Comparison of ENCODE assay signal across 19 cellular contexts in genomic region chr13:110262082-110262436, GRCh38. TPM values are rescaled to one million over a fixed set of nuclear protein-coding genes. Genes with fewer than 3 reads are reported as not detected.
A peak's percentile ranks its signal among the peaks of the same experiment; 100 is the strongest.
DNase-seq lines count a peak whose midpoint lies in the region; ATAC-seq, FAIRE-seq and TF ChIP-seq lines count a peak whose summit lies in the region.
"Had no signal": no experiment of that assay in that cellular context is flagged by ENCODE, and none has a peak within 500 bp of the region (broad histone marks: within the 10 kb centered on the region; RNA-seq: fewer than 3 reads in every experiment).

No MANE protein-coding gene starts in this region.

- H3K4me3 ChIP-seq in Peyer's patch, result no peak overlapping the region
- H3K4me3 ChIP-seq in endothelial cell of umbilical vein (replicated peaks in 1 of 3; ENCODE audit: insufficient read depth in 1 of 3, low read depth in 1 of 3, low read length in 3 of 3), result no peak overlapping the region
- H3K4me3 ChIP-seq in thoracic aorta, result peak overlapping the region; percentile 22
- H3K4me3 ChIP-seq: body of pancreas, MG63, mucosa of descending colon, ovary had no signal

- peak overlapping the region; percentile 76 for H3K4me2 ChIP-seq in endothelial cell of umbilical vein (ENCODE audit: insufficient read depth, low read length)

- H3K9me3 ChIP-seq in Peyer's patch, result no peaks in the 10 kb centered on the region
- no peaks in the 10 kb centered on the region for H3K9me3 ChIP-seq in endothelial cell of umbilical vein (replicated peaks; ENCODE audit: control insufficient read depth, insufficient read depth, low read length)
- no peaks in the 10 kb centered on the region for H3K9me3 ChIP-seq in thoracic aorta
- H3K9me3 ChIP-seq: body of pancreas, MG63, mucosa of descending colon, ovary had no signal

- DNase-seq in Peyer's patch (no peak), endothelial cell of umbilical vein (ENCODE audit: low read depth, low spot score) (no peak), nephron progenitor cell (no peak), thoracic aorta (ENCODE audit: low spot score) (no peak), OCI-M2 (lab: John Stamatoyannopoulos, UW; ENCODE audit: unreplicated experiment) (no peak), HFFc6 (no peak), caudate nucleus (lab: John Stamatoyannopoulos, UW) (no peak), immature natural killer cell (no peak)
- DNase-seq: activated CD4-positive, alpha-beta memory T cell treated with anti-CD3 and anti-CD28 coated beads, Interleukin-2, amount 10 ng/mL, durations not matched to agents 7 days and 5 days; activated T-cell treated with anti-CD3 and anti-CD28 coated beads, Interleukin-2, amount 50 U/mL, for 24 hours; body of pancreas; COR-L47; MG63; NCI-H2227 treated with DMSO at 0.1 percent for 48 hours; ovary; T-cell had no signal

- FAIRE-seq in endothelial cell of umbilical vein (lab: Jason Lieb, UNC), result no peak

- TF ChIP-seq POLR2A in Peyer's patch (IDR thresholded peaks at IDR 0.05) (no peak), endothelial cell of umbilical vein (IDR thresholded peaks at IDR 0.05; ENCODE audit: low read depth, low read length) (no peak)

- BruUV-seq in endothelial cell of umbilical vein (replicated peaks; lab: Mats Ljungman, UMichigan), result no TSS peak

- H3K9me3 Mint-ChIP-seq in nephron progenitor cell, result no peaks in the 10 kb centered on the region
- H3K9me3 Mint-ChIP-seq in HFFc6, result no peaks in the 10 kb centered on the region
- no peaks in the 10 kb centered on the region for H3K9me3 Mint-ChIP-seq in immature natural killer cell
- H3K9me3 Mint-ChIP-seq: activated CD4-positive, alpha-beta memory T cell treated with anti-CD3 and anti-CD28 coated beads, Interleukin-2, amount 10 ng/mL, durations not matched to agents 7 days and 5 days; activated naive CD4-positive, alpha-beta T cell treated with anti-CD3 and anti-CD28 coated beads, Interleukin-2, amount 50 U/mL, for 24 hours; activated T-cell treated with anti-CD3 and anti-CD28 coated beads, Interleukin-2, amount 50 U/mL, for 24 hours had no signal

- intact Hi-C loops in endothelial cell of umbilical vein (cut with micrococcal nuclease), result no loop called here

- POLR2A ChIA-PET in endothelial cell of umbilical vein (lab: Charles Lee), result interaction anchor here (1.1 kb wide), 1 partner anchor 15 kb away, joined by 5 read pairs; no protein-coding TSS in a partner anchor

- H3K79me2 ChIP-seq in endothelial cell of umbilical vein (ENCODE audit: control insufficient read depth, insufficient read depth, low read length), result peaks cover 45% of the 10 kb centered on the region

- peak overlapping the region; percentile 43 for H3K9ac ChIP-seq in endothelial cell of umbilical vein (replicated peaks; ENCODE audit: extremely low read depth, insufficient read depth, low read length)

- H3K36me3 ChIP-seq in Peyer's patch (no peaks in the 10 kb centered on the region), endothelial cell of umbilical vein (ENCODE audit: control insufficient read depth in 2 of 2, extremely low read depth in 1 of 2, insufficient read depth in 2 of 2, low read length in 2 of 2) (peaks cover 0 to 2% of the 10 kb centered on the region in 2 experiments), thoracic aorta (no peaks in the 10 kb centered on the region)
- H3K36me3 ChIP-seq: MG63, ovary had no signal

- CTCF ChIA-PET in endothelial cell of umbilical vein (lab: Charles Lee), result interaction anchor here (0.7 to 3.9 kb wide), 7 partner anchors 15 to 194 kb away, joined by 3 to 33 read pairs (median 3); partner anchors contain the start of genes COL4A1 and COL4A2

- H3K4me3 Mint-ChIP-seq in nephron progenitor cell (no peak overlapping the region), HFFc6 (no peak overlapping the region), immature natural killer cell (no peak overlapping the region)
- H3K4me3 Mint-ChIP-seq: activated CD4-positive, alpha-beta memory T cell treated with anti-CD3 and anti-CD28 coated beads, Interleukin-2, amount 10 ng/mL, durations not matched to agents 7 days and 5 days; activated naive CD4-positive, alpha-beta T cell treated with anti-CD3 and anti-CD28 coated beads, Interleukin-2, amount 50 U/mL, for 24 hours; activated T-cell treated with anti-CD3 and anti-CD28 coated beads, Interleukin-2, amount 50 U/mL, for 24 hours; T-cell had no signal

- dilution Hi-C loops in endothelial cell of umbilical vein (cut with MboI; ENCODE audit: extremely low pct_ligation_motif_present, low sequenced_read_pairs), result no loop called here

- no peak for ATAC-seq in thoracic aorta (ENCODE audit: insufficient number of reproducible peaks, low FRiP score, low read depth)
- ATAC-seq: body of pancreas, T-cell had no signal

- no peaks in the 10 kb centered on the region for H3K9me1 ChIP-seq in endothelial cell of umbilical vein (replicated peaks; ENCODE audit: control insufficient read depth, extremely low read depth, insufficient read depth, low read length)

- H3K27ac ChIP-seq in Peyer's patch (peak overlapping the region in 3 of 4 donors; percentile 38 to 59 (median 50)), endothelial cell of umbilical vein (ENCODE audit: insufficient read depth, low read depth, low read length) (peak overlapping the region; percentile 81), thoracic aorta (peak overlapping the region; percentile 75 to 80), caudate nucleus (ENCODE audit: low read depth, low read length) (no peak overlapping the region)
- H3K27ac ChIP-seq: VCaP had no signal

- H2AFZ ChIP-seq in endothelial cell of umbilical vein (ENCODE audit: low read depth, low read length), result no peak overlapping the region

- H3K27me3 ChIP-seq in Peyer's patch (no peaks in the 10 kb centered on the region), endothelial cell of umbilical vein (ENCODE audit: control insufficient read depth in 2 of 2, insufficient read depth in 2 of 2, low read length in 2 of 2) (no peaks in the 10 kb centered on the region), thoracic aorta (replicated peaks; ENCODE audit: insufficient read depth) (peaks cover 5% of the 10 kb centered on the region)
- H3K27me3 ChIP-seq: body of pancreas, MG63, ovary had no signal

- TF ChIP-seq CTCF in Peyer's patch (IDR thresholded peaks at IDR 0.05) (no peak), endothelial cell of umbilical vein (IDR thresholded peaks at IDR 0.05; ENCODE audit: extremely low read depth in 1 of 2, insufficient read depth in 1 of 2, low read depth in 1 of 2, low read length in 2 of 2) (no peak), nephron progenitor cell (IDR thresholded peaks at IDR 0.05) (no peak), thoracic aorta (IDR thresholded peaks at IDR 0.05) (no peak), HFFc6 (IDR thresholded peaks at IDR 0.05) (no peak)

- H4K20me1 ChIP-seq in endothelial cell of umbilical vein (replicated peaks; ENCODE audit: control insufficient read depth, extremely low read depth, insufficient read depth, low read length), result no peaks in the 10 kb centered on the region

- H3K27me3 Mint-ChIP-seq in nephron progenitor cell (ENCODE audit: low read depth, poor library complexity), result no peaks in the 10 kb centered on the region
- peaks cover 3% of the 10 kb centered on the region; the same call in 1 of the 2 replicates for H3K27me3 Mint-ChIP-seq in HFFc6 (ENCODE audit: insufficient read depth)
- H3K27me3 Mint-ChIP-seq in immature natural killer cell (ENCODE audit: low read depth in 3 of 3), result peaks cover 0 to 16% (median 13%) of the 10 kb centered on the region in 3 donors

- peak overlapping the region; percentile 48 for H3K27ac Mint-ChIP-seq in nephron progenitor cell
- H3K27ac Mint-ChIP-seq in HFFc6, result no peak overlapping the region
- no peak overlapping the region for H3K27ac Mint-ChIP-seq in immature natural killer cell
- H3K27ac Mint-ChIP-seq: activated CD4-positive, alpha-beta memory T cell treated with anti-CD3 and anti-CD28 coated beads, Interleukin-2, amount 10 ng/mL, durations not matched to agents 7 days and 5 days; activated naive CD4-positive, alpha-beta T cell treated with anti-CD3 and anti-CD28 coated beads, Interleukin-2, amount 50 U/mL, for 24 hours; activated T-cell treated with anti-CD3 and anti-CD28 coated beads, Interleukin-2, amount 50 U/mL, for 24 hours; T-cell had no signal

- H3K4me1 ChIP-seq in Peyer's patch (peaks cover 0 to 50% (median 0%) of the 10 kb centered on the region in 4 donors), endothelial cell of umbilical vein (ENCODE audit: control insufficient read depth, extremely low read depth, insufficient read depth, low read length) (peaks cover 87% of the 10 kb centered on the region), thoracic aorta (ENCODE audit: control insufficient read depth in 1 of 2, low read depth in 2 of 2) (peaks cover 55 to 94% of the 10 kb centered on the region in 2 donors)

- H3K4me1 Mint-ChIP-seq in nephron progenitor cell, result peaks cover 42% of the 10 kb centered on the region
- peaks cover 57% of the 10 kb centered on the region for H3K4me1 Mint-ChIP-seq in HFFc6 (ENCODE audit: low read depth)
- no peaks in the 10 kb centered on the region for H3K4me1 Mint-ChIP-seq in immature natural killer cell
- H3K4me1 Mint-ChIP-seq: activated CD4-positive, alpha-beta memory T cell treated with anti-CD3 and anti-CD28 coated beads, Interleukin-2, amount 10 ng/mL, durations not matched to agents 7 days and 5 days; activated naive CD4-positive, alpha-beta T cell treated with anti-CD3 and anti-CD28 coated beads, Interleukin-2, amount 50 U/mL, for 24 hours; T-cell had no signal

- H3K36me3 Mint-ChIP-seq in nephron progenitor cell (ENCODE audit: low read depth) (peaks cover 10% of the 10 kb centered on the region), HFFc6 (ENCODE audit: low read depth) (0 out of 2 replicates have a peak, but pooled peaks cover 5% of the 10 kb centered on the region), immature natural killer cell (no peaks in the 10 kb centered on the region)
- H3K36me3 Mint-ChIP-seq: activated naive CD4-positive, alpha-beta T cell treated with anti-CD3 and anti-CD28 coated beads, Interleukin-2, amount 50 U/mL, for 24 hours; T-cell had no signal

RNA-seq across cellular contexts. Expression of gene COL4A1, which starts 44.9 kb away (rescaled TPM):
- total RNA-seq in Peyer's patch, result 10 to 100 TPM; 28.0 to 69.3 (median 36.3) TPM
- 1,119 and 1,341 TPM in 2 replicates for total RNA-seq in endothelial cell of umbilical vein
- polyA plus RNA-seq in endothelial cell of umbilical vein, result 379 and 384 TPM in 2 replicates
- polyA plus RNA-seq in endothelial cell of umbilical vein (2011; cell fraction: cytosol; rRNA removed), result 305 and 353 TPM in 2 replicates
- 509 and 510 TPM in 2 replicates for polyA plus RNA-seq in endothelial cell of umbilical vein (2011; cell fraction: nucleus; rRNA removed)
- polyA plus RNA-seq in endothelial cell of umbilical vein (2012), result 493 and 639 TPM in 2 replicates
- polyA minus RNA-seq in endothelial cell of umbilical vein, result 611 and 680 TPM in 2 replicates
- polyA minus RNA-seq in endothelial cell of umbilical vein (2011; cell fraction: cytosol; rRNA and poly(A)+ RNA removed), result 2.3 TPM
- 490 and 493 TPM in 2 replicates for polyA minus RNA-seq in endothelial cell of umbilical vein (2011; cell fraction: nucleus; rRNA and poly(A)+ RNA removed)
- 100 to 1,000 TPM; 505 to 852 TPM for total RNA-seq in thoracic aorta
- 100 to 1,000 TPM; 137 to 328 (median 148) TPM for total RNA-seq in HFFc6 (2021; fragmentation: NEBNext Ultra II Directional; extraction: Animal tissue kit (Norgen Biotek cat#: 25700))
- not detected for polyA plus RNA-seq in immature natural killer cell
- total RNA-seq: activated CD4-positive, alpha-beta memory T cell treated with anti-CD3 and anti-CD28 coated beads, Interleukin-2, amount 10 ng/mL, durations not matched to agents 7 days and 5 days had no signal

RNA-seq across cellular contexts. Expression of gene COL4A2, which starts 45.0 kb away (rescaled TPM):
- total RNA-seq in Peyer's patch (100 to 1,000 TPM in 2 of 4 donors, 10 to 100 TPM in 2; 56.6 to 139 (median 89.1) TPM), endothelial cell of umbilical vein (792 and 935 TPM in 2 replicates), thoracic aorta (1,000 to 10,000 TPM in 1 of 2 donors, 100 to 1,000 TPM in 1; 999 to 1,135 TPM)
- polyA plus RNA-seq in endothelial cell of umbilical vein (940 and 1,366 TPM in 2 replicates), immature natural killer cell (not detected)
- 563 and 570 TPM in 2 replicates for polyA plus RNA-seq in endothelial cell of umbilical vein (2011; cell fraction: cytosol; rRNA removed)
- polyA plus RNA-seq in endothelial cell of umbilical vein (2011; cell fraction: nucleus; rRNA removed), result 716 and 1,073 TPM in 2 replicates
- 398 and 736 TPM in 2 replicates for polyA plus RNA-seq in endothelial cell of umbilical vein (2012)
- 769 and 809 TPM in 2 replicates for polyA minus RNA-seq in endothelial cell of umbilical vein
- polyA minus RNA-seq in endothelial cell of umbilical vein (2011; cell fraction: cytosol; rRNA and poly(A)+ RNA removed), result 4.8 TPM
- polyA minus RNA-seq in endothelial cell of umbilical vein (2011; cell fraction: nucleus; rRNA and poly(A)+ RNA removed), result 669 and 809 TPM in 2 replicates
- 100 to 1,000 TPM; 202 to 327 (median 217) TPM for total RNA-seq in HFFc6 (2021; fragmentation: NEBNext Ultra II Directional; extraction: Animal tissue kit (Norgen Biotek cat#: 25700))
- total RNA-seq: activated CD4-positive, alpha-beta memory T cell treated with anti-CD3 and anti-CD28 coated beads, Interleukin-2, amount 10 ng/mL, durations not matched to agents 7 days and 5 days had no signal
